ENCODE assay signal across 10 cellular contexts in genomic region chr19:4816388-4817165, GRCh38. TPM values are rescaled to one million over a fixed set of nuclear protein-coding genes. Genes with fewer than 3 reads are reported as not detected.
DNase-seq lines count a peak whose midpoint lies in the region; ATAC-seq and TF ChIP-seq lines count a peak whose summit lies in the region.
"Had no signal": no experiment of that assay in that cellular context is flagged by ENCODE, and none has a peak within 500 bp of the region (broad histone marks: within the 10 kb centered on the region; RNA-seq: fewer than 3 reads in every experiment).

No MANE protein-coding gene starts in this region.

- H3K36me3 ChIP-seq in esophagus squamous epithelium = peaks cover 10 to 43% (median 12%) of the 10 kb centered on the region in 3 donors
- H3K36me3 ChIP-seq in body of pancreas (replicated peaks in 1 of 2; ENCODE audit: insufficient read depth in 1 of 2, low read depth in 2 of 2) = peaks cover 3 to 6% of the 10 kb centered on the region in 2 donors

- ATAC-seq in HG03457 (IDR thresholded peaks at IDR 0.05; ENCODE audit: unreplicated experiment) (no peak), HG02884 (IDR thresholded peaks at IDR 0.05; ENCODE audit: unreplicated experiment) (no peak), body of pancreas (no peak)

- 91 to 93% methylated on average over 18 to 23 of the region's 41 CpGs for WGBS in esophagus squamous epithelium, 2 donors
- 90 to 94% methylated on average over 15 to 37 of the region's 41 CpGs for WGBS in body of pancreas, 2 donors

- peak; percentile 40 for DNase-seq in DMS153 (lab: John Stamatoyannopoulos, UW)
- DNase-seq in NCI-H2196 (lab: John Stamatoyannopoulos, UW; ENCODE audit: unreplicated experiment) = peak; percentile 89
- no peak for DNase-seq in esophagus squamous epithelium (lab: John Stamatoyannopoulos, UW)
- DNase-seq in NCI-H510A (lab: John Stamatoyannopoulos, UW) = no peak
- no peak for DNase-seq in body of pancreas
- DNase-seq: activated CD4-positive, alpha-beta T cell treated with anti-CD3 and anti-CD28 coated beads, Interleukin-2, amount 50 U/mL, for 48 hours; T-helper 9 cell had no signal

- H3K4me1 ChIP-seq in esophagus squamous epithelium (peaks cover 19 to 43% (median 22%) of the 10 kb centered on the region in 3 donors), body of pancreas (peaks cover 9% of the 10 kb centered on the region)

- H3K9me3 ChIP-seq in esophagus squamous epithelium (no peaks in the 10 kb centered on the region), body of pancreas (no peaks in the 10 kb centered on the region)

- H3K4me3 ChIP-seq in esophagus squamous epithelium = no peak overlapping the region
- no peak overlapping the region for H3K4me3 ChIP-seq in skin epidermis
- no peak overlapping the region for H3K4me3 ChIP-seq in body of pancreas

- H3K27ac ChIP-seq in esophagus squamous epithelium = peak overlapping the region in 3 of 4 donors; percentile 34 to 69 (median 36)
- H3K27ac ChIP-seq in skin epidermis = peak overlapping the region in 14 of 21 experiments; percentile 0 to 82 (median 58)
- H3K27ac ChIP-seq in body of pancreas = no peak overlapping the region

- TF ChIP-seq POLR2A in esophagus squamous epithelium (IDR thresholded peaks at IDR 0.05) (no peak), body of pancreas (IDR thresholded peaks at IDR 0.05) (no peak)

- H3K27me3 ChIP-seq in esophagus squamous epithelium (no peaks in the 10 kb centered on the region), body of pancreas (no peaks in the 10 kb centered on the region)

- TF ChIP-seq CTCF in esophagus squamous epithelium (IDR thresholded peaks at IDR 0.05) (no peak), body of pancreas (IDR thresholded peaks at IDR 0.05) (no peak)

- intact Hi-C loops in esophagus squamous epithelium (cut with DNase I) (no loop called here), body of pancreas (cut with DNase I) (loop anchor here (5.0 kb wide), 1 partner anchor 41 kb away; no protein-coding TSS in a partner anchor)

RNA-seq across cellular contexts. Expression of gene TICAM1, which starts 14.9 kb away (rescaled TPM):
- 10 to 100 TPM in 3 of 4 donors, 1 to 10 TPM in 1; 9.6 to 28.7 (median 16.8) TPM for total RNA-seq in esophagus squamous epithelium
- 10 to 100 TPM in 1 of 2 donors, 1 to 10 TPM in 1; 5.4 to 12.9 TPM for total RNA-seq in body of pancreas

RNA-seq across cellular contexts. Expression of gene FEM1A, which starts 25.0 kb away (rescaled TPM):
- total RNA-seq in esophagus squamous epithelium = 10 to 100 TPM; 16.8 to 22.7 (median 18.4) TPM
- 10 to 100 TPM in 1 of 2 donors, 1 to 10 TPM in 1; 8.0 to 20.4 TPM for total RNA-seq in body of pancreas

RNA-seq across cellular contexts. Expression of gene PLIN3, which starts 50.9 kb away (rescaled TPM):
- total RNA-seq in esophagus squamous epithelium (100 to 1,000 TPM in 3 of 4 donors, 10 to 100 TPM in 1; 67.3 to 173 (median 147) TPM), body of pancreas (10 to 100 TPM; 18.4 to 28.0 TPM)

Comparison
In these comparisons a context has a peak if more than half of its experiments do, and no peak if none do; other contexts are left out.
1. DNase-seq: peak in DMS153 (single experiment) and NCI-H2196 (single experiment); none in esophagus squamous epithelium (single experiment), NCI-H510A (single experiment) and body of pancreas (0 of 4).
2. H3K27ac ChIP-seq: peak in esophagus squamous epithelium (3 of 4) and skin epidermis (14 of 21); none in body of pancreas (0 of 4).